ENCODE assay signal across 8 cellular contexts in the genomic region with DNA sequence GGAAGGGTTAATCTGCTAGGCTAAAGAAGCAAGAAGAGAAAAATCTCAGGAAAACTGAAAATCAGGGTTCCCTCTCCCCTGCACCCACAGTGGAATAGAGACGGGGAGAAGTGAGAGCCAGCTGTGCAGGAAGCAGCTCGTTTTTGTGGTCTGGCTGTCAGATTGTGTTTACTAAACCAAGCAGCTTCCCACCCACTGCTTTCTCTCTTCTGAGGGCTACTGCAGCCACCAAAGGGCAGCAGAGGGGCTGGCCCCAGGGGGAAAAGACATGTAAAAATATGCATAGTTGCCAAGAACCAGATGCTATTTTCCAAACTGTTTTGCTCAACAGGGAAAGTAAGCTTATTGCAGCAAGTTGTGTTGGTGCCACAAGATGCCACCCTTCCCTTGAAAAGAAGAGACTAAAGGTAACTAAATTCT.
A peak's percentile ranks its signal among the peaks of the same experiment; 100 is the strongest.
DNase-seq lines count a peak whose midpoint lies in the region; ATAC-seq, FAIRE-seq and TF ChIP-seq lines count a peak whose summit lies in the region.

No MANE protein-coding gene starts in this region.

- 4 to 11% (median 8%) methylated on average over 2 of the region's 2 CpGs for WGBS in small intestine, 3 donors

- intact Hi-C loops in MCF 10A (cut with micrococcal nuclease), result no loop called here
- intact Hi-C loops in breast epithelium (cut with DNase I; ENCODE audit: low total_unique reads), result no loop called here
- intact Hi-C loops in activated CD4-positive, alpha-beta memory T cell treated with anti-CD3 and anti-CD28 coated beads for 36 hours (cut with micrococcal nuclease), result no loop called here

- CTCF ChIA-PET in MCF 10A (lab: Yijun Ruan, JAX), result interaction anchor here (0.6 to 2.0 kb wide), 2 partner anchors 14 to 338 kb away, joined by 3 to 7 read pairs; no protein-coding TSS in a partner anchor
- CTCF ChIA-PET in activated CD4-positive, alpha-beta memory T cell treated with anti-CD3 and anti-CD28 coated beads for 36 hours (lab: Charles Lee), result interaction anchor here (1.6 kb wide), 1 partner anchor 14 kb away, joined by 6 read pairs; no protein-coding TSS in a partner anchor

- peak; percentile 87 for ATAC-seq in HG02938 (IDR thresholded peaks at IDR 0.05; ENCODE audit: unreplicated experiment)

- H3K27ac ChIP-seq in breast epithelium, result no peak overlapping the region
- no peak overlapping the region for H3K27ac ChIP-seq in SK-N-MC
- no peak overlapping the region for H3K27ac ChIP-seq in small intestine (ENCODE audit: low read depth in 1 of 2, low read length in 1 of 2)

- TF ChIP-seq CTCF in MCF 10A (IDR thresholded peaks at IDR 0.05; ENCODE audit: unreplicated experiment) (no peak), breast epithelium (IDR thresholded peaks at IDR 0.05) (no peak), osteocyte (IDR thresholded peaks at IDR 0.05) (peak; percentile 30)

- H3K4me1 Mint-ChIP-seq in MCF 10A (ENCODE audit: insufficient read depth, unreplicated experiment), result no peaks in the 10 kb centered on the region
- H3K4me1 Mint-ChIP-seq in osteocyte (ENCODE audit: unreplicated experiment), result peaks cover 14% of the 10 kb centered on the region
- H3K4me1 Mint-ChIP-seq in activated CD4-positive, alpha-beta memory T cell treated with anti-CD3 and anti-CD28 coated beads for 36 hours (ENCODE audit: low read depth), result no peaks in the 10 kb centered on the region

- no peak overlapping the region for H3K4me3 Mint-ChIP-seq in MCF 10A (ENCODE audit: unreplicated experiment)
- no peak overlapping the region for H3K4me3 Mint-ChIP-seq in osteocyte (ENCODE audit: unreplicated experiment)
- H3K4me3 Mint-ChIP-seq in activated CD4-positive, alpha-beta memory T cell treated with anti-CD3 and anti-CD28 coated beads for 36 hours, result no peak overlapping the region

- no peak overlapping the region for H3K4me3 ChIP-seq in breast epithelium
- peak overlapping the region; percentile 56 for H3K4me3 ChIP-seq in SK-N-MC
- H3K4me3 ChIP-seq in small intestine (ENCODE audit: low read depth in 1 of 2, low read length in 2 of 2), result no peak overlapping the region

- H3K9me3 ChIP-seq in breast epithelium, result no peaks in the 10 kb centered on the region
- no peaks in the 10 kb centered on the region for H3K9me3 ChIP-seq in SK-N-MC (ENCODE audit: low read depth, low read length)
- no peaks in the 10 kb centered on the region for H3K9me3 ChIP-seq in small intestine (ENCODE audit: control insufficient read depth, low read depth)

- POLR2A ChIA-PET in MCF 10A (lab: Yijun Ruan, JAX), result no interaction called here
- POLR2A ChIA-PET in activated CD4-positive, alpha-beta memory T cell treated with anti-CD3 and anti-CD28 coated beads for 36 hours (lab: Charles Lee), result no interaction called here

- no peaks in the 10 kb centered on the region for H3K9me3 Mint-ChIP-seq in MCF 10A (ENCODE audit: unreplicated experiment)
- no peaks in the 10 kb centered on the region for H3K9me3 Mint-ChIP-seq in osteocyte (ENCODE audit: unreplicated experiment)
- no peaks in the 10 kb centered on the region for H3K9me3 Mint-ChIP-seq in activated CD4-positive, alpha-beta memory T cell treated with anti-CD3 and anti-CD28 coated beads for 36 hours

- H3K27me3 ChIP-seq in breast epithelium (no peaks in the 10 kb centered on the region), small intestine (ENCODE audit: control insufficient read depth in 2 of 2, insufficient read depth in 2 of 2, low read length in 2 of 2) (no peaks in the 10 kb centered on the region)

- no TSS peak for BruUV-seq in MCF 10A (replicated peaks; lab: Mats Ljungman, UMichigan)

- H3K27ac Mint-ChIP-seq in MCF 10A (ENCODE audit: low read depth, unreplicated experiment) (no peak overlapping the region), osteocyte (ENCODE audit: unreplicated experiment) (no peak overlapping the region)
- H3K27ac Mint-ChIP-seq in activated CD4-positive, alpha-beta memory T cell treated with anti-CD3 and anti-CD28 coated beads for 36 hours, result no peak overlapping the region

- no peak for TF ChIP-seq POLR2A in breast epithelium (IDR thresholded peaks at IDR 0.05)

- FAIRE-seq in small intestine (lab: Jason Lieb, UNC), result no peak

- H3K36me3 Mint-ChIP-seq in MCF 10A (ENCODE audit: insufficient read depth, unreplicated experiment) (no peaks in the 10 kb centered on the region), osteocyte (ENCODE audit: unreplicated experiment) (no peaks in the 10 kb centered on the region)
- no peaks in the 10 kb centered on the region for H3K36me3 Mint-ChIP-seq in activated CD4-positive, alpha-beta memory T cell treated with anti-CD3 and anti-CD28 coated beads for 36 hours

- no peak overlapping the region for H3K9ac ChIP-seq in SK-N-MC (ENCODE audit: insufficient read length)

- H3K27me3 Mint-ChIP-seq in MCF 10A (ENCODE audit: insufficient read depth, unreplicated experiment) (no peaks in the 10 kb centered on the region), osteocyte (ENCODE audit: unreplicated experiment) (peaks cover 36% of the 10 kb centered on the region)
- peaks cover 13% of the 10 kb centered on the region for H3K27me3 Mint-ChIP-seq in activated CD4-positive, alpha-beta memory T cell treated with anti-CD3 and anti-CD28 coated beads for 36 hours

- H3K4me1 ChIP-seq in breast epithelium (no peaks in the 10 kb centered on the region), small intestine (ENCODE audit: control insufficient read depth in 2 of 2, insufficient read depth in 1 of 2, low read depth in 1 of 2, low read length in 1 of 2) (no peaks in the 10 kb centered on the region)

- peak; percentile 24 for DNase-seq in MCF 10A (ENCODE audit: unreplicated experiment)
- no peak for DNase-seq in breast epithelium (ENCODE audit: low spot score in 2 of 2)
- no peak for DNase-seq in SK-N-MC (ENCODE audit: low read depth, low spot score)
- DNase-seq in osteocyte (ENCODE audit: extremely low spot score, unreplicated experiment), result no peak
- DNase-seq in small intestine, result no peak
- no peak for DNase-seq in central memory CD4-positive, alpha-beta T cell
- no peak for DNase-seq in activated CD4-positive, alpha-beta memory T cell treated with anti-CD3 and anti-CD28 coated beads for 36 hours

- H3K36me3 ChIP-seq in breast epithelium (no peaks in the 10 kb centered on the region), SK-N-MC (ENCODE audit: insufficient read depth, low read length) (no peaks in the 10 kb centered on the region), small intestine (ENCODE audit: control insufficient read depth in 2 of 2, insufficient read depth in 2 of 2, low read length in 2 of 2) (no peaks in the 10 kb centered on the region)
